In the genomic region with DNA sequence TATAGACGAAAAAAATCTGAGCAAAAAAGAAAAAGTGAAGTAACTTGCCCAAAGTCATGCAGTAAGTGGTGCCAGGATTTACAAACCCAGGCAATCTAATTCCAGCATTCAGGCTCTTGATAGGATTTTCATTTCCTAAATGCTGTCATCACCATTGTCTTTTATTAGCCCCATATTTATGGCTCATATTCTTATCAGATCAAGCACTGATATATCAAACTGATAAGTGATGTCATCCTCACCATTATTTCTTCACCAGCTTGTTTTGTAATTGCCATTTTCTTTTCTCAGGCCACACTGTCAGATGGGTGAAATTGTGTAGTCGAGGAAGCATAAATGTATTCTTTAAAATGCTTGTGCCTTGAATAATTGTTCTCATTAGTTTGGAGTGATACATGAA, we compare ENCODE assay signal across 1 cellular context.
TF ChIP-seq lines count a peak whose summit lies in the region.

No MANE protein-coding gene starts in this region.

TF ChIP-seq in WTC11, 78 proteins besides CTCF, POLR2A, EP300 and RAD21 (continued from another document):
- TF ChIP-seq, protein P1, sequence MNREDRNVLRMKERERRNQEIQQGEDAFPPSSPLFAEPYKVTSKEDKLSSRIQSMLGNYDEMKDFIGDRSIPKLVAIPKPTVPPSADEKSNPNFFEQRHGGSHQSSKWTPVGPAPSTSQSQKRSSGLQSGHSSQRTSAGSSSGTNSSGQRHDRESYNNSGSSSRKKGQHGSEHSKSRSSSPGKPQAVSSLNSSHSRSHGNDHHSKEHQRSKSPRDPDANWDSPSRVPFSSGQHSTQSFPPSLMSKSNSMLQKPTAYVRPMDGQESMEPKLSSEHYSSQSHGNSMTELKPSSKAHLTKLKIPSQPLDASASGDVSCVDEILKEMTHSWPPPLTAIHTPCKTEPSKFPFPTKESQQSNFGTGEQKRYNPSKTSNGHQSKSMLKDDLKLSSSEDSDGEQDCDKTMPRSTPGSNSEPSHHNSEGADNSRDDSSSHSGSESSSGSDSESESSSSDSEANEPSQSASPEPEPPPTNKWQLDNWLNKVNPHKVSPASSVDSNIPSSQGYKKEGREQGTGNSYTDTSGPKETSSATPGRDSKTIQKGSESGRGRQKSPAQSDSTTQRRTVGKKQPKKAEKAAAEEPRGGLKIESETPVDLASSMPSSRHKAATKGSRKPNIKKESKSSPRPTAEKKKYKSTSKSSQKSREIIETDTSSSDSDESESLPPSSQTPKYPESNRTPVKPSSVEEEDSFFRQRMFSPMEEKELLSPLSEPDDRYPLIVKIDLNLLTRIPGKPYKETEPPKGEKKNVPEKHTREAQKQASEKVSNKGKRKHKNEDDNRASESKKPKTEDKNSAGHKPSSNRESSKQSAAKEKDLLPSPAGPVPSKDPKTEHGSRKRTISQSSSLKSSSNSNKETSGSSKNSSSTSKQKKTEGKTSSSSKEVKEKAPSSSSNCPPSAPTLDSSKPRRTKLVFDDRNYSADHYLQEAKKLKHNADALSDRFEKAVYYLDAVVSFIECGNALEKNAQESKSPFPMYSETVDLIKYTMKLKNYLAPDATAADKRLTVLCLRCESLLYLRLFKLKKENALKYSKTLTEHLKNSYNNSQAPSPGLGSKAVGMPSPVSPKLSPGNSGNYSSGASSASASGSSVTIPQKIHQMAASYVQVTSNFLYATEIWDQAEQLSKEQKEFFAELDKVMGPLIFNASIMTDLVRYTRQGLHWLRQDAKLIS (CRISPR knock-in tag; IDR thresholded peaks at IDR 0.05; ENCODE audit: borderline replicate concordance): no peak
- TF ChIP-seq CREB1 (CRISPR knock-in tag; IDR thresholded peaks at IDR 0.05): no peak
- TF ChIP-seq, protein P2, sequence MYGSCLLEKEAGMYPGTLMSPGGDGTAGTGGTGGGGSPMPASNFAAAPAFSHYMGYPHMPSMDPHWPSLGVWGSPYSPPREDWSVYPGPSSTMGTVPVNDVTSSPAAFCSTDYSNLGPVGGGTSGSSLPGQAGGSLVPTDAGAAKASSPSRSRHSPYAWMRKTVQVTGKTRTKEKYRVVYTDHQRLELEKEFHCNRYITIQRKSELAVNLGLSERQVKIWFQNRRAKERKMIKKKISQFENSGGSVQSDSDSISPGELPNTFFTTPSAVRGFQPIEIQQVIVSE (CRISPR knock-in tag; IDR thresholded peaks at IDR 0.05; ENCODE audit: borderline replicate concordance): no peak
